Comparison of ENCODE assay signal across 11 cellular contexts in the genomic region with DNA sequence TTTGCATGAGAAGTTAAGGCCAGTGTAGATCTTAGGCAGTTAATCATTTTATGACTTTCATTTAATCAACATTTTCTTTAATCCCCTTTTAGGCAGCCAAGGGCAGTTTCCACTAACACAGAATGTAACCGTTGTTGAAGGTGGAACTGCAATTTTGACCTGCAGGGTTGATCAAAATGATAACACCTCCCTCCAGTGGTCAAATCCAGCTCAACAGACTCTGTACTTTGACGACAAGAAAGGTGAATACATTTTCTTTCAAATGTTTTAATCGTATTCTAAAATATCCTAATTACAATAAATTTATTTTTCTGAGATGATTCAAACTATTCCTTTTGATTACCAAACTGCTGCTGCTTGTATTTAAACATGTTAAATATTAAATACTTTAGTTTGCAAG.
DNase-seq lines count a peak whose midpoint lies in the region; ATAC-seq, FAIRE-seq and TF ChIP-seq lines count a peak whose summit lies in the region.
"Had no signal": no experiment of that assay in that cellular context is flagged by ENCODE, and none has a peak within 500 bp of the region (broad histone marks: within the 10 kb centered on the region; RNA-seq: fewer than 3 reads in every experiment).

No MANE protein-coding gene starts in this region.

- H2AFZ ChIP-seq in PC-3 (ENCODE audit: low read length): peak overlapping the region; percentile 28

- peak; percentile 30 for FAIRE-seq in A204.1 (lab: Jason Lieb, UNC)

- no peaks in the 10 kb centered on the region for H3K79me2 ChIP-seq in PC-3 (ENCODE audit: low read length)

- H3K27ac ChIP-seq in PC-3 (ENCODE audit: low read length): no peak overlapping the region
- H3K27ac ChIP-seq: SJSA1 had no signal

- BruUV-seq in PC-3 (replicated peaks; lab: Mats Ljungman, UMichigan): no TSS peak

- no peaks in the 10 kb centered on the region for H4K20me1 ChIP-seq in PC-3 (ENCODE audit: low read length)

- peak; percentile 31 for DNase-seq in HEK293T (ENCODE audit: extremely low spot score)
- DNase-seq in PC-3: peak; percentile 80
- peak; percentile 3 for DNase-seq in fibroblast of pulmonary artery (ENCODE audit: low read depth)
- DNase-seq in SKM-1 treated with dmso at 0.1 percent for 144 hours (lab: John Stamatoyannopoulos, UW; ENCODE audit: unreplicated experiment): no peak
- DNase-seq: effector CD4-positive, alpha-beta T cell had no signal

- no peak overlapping the region for H3K4me3 ChIP-seq in PC-3 (ENCODE audit: low read length)
- H3K4me3 ChIP-seq in fibroblast of pulmonary artery (replicated peaks; ENCODE audit: low read depth, low read length): no peak overlapping the region
- H3K4me3 ChIP-seq: SJSA1 had no signal

- no peak overlapping the region for H3K9ac ChIP-seq in PC-3 (ENCODE audit: low read length)

- intact Hi-C loops in PC-3 (cut with micrococcal nuclease): loop anchor here (1.0 to 10.0 kb wide), 6 partner anchors 140 to 827 kb away; no protein-coding TSS in a partner anchor

- ATAC-seq in PC-3 (peak; percentile 95), GM19455 (IDR thresholded peaks at IDR 0.05; ENCODE audit: unreplicated experiment) (no peak), GM18498 (IDR thresholded peaks at IDR 0.05; ENCODE audit: unreplicated experiment) (no peak), HG03565 (IDR thresholded peaks at IDR 0.05; ENCODE audit: unreplicated experiment) (no peak)
- ATAC-seq: activated T-helper 17 cell treated with anti-CD3 and anti-CD28 coated beads, Interleukin-2, amount 50 U/mL, for 72 hours had no signal

- H3K9me3 ChIP-seq in PC-3 (ENCODE audit: low read length): no peaks in the 10 kb centered on the region
- H3K9me3 ChIP-seq: SJSA1 had no signal

- TF ChIP-seq CTCF in PC-3 (conservative IDR thresholded peaks at IDR 0.05; ENCODE audit: low read depth, low read length): peak; percentile 91
- no peak for TF ChIP-seq CTCF in fibroblast of pulmonary artery (IDR thresholded peaks at IDR 0.05; ENCODE audit: low read length, missing control alignments)

- H3F3A ChIP-seq in PC-3 (ENCODE audit: low read length, unreplicated experiment): no peaks in the 10 kb centered on the region

- H3K36me3 ChIP-seq in PC-3 (ENCODE audit: low read depth, low read length): no peaks in the 10 kb centered on the region
- H3K36me3 ChIP-seq: SJSA1 had no signal

- H3K4me2 ChIP-seq in PC-3 (ENCODE audit: low read length): peak overlapping the region; percentile 42

- H3K27me3 ChIP-seq in PC-3 (ENCODE audit: low read length): no peaks in the 10 kb centered on the region
- H3K27me3 ChIP-seq: SJSA1 had no signal

- CTCF ChIA-PET in HEK293T (lab: Yijun Ruan, JAX): no interaction called here
- CTCF ChIA-PET in PC-3 (lab: Charles Lee): no interaction called here

- H3K9me2 ChIP-seq in PC-3 (replicated peaks; ENCODE audit: low read length): no peaks in the 10 kb centered on the region

- POLR2A ChIA-PET in HEK293T (lab: Yijun Ruan, JAX) (no interaction called here), PC-3 (lab: Charles Lee; ENCODE audit: unreplicated experiment) (no interaction called here)

- H3K4me1 ChIP-seq in PC-3 (ENCODE audit: insufficient read depth, low read length): no peaks in the 10 kb centered on the region; the same call in 1 of the 2 replicates
- H3K4me1 ChIP-seq: SJSA1 had no signal

TF ChIP-seq in HEK293T, 16 proteins besides CTCF, POLR2A, EP300 and RAD21:
- no peak for TF ChIP-seq HDGF (IDR thresholded peaks at IDR 0.05; ENCODE audit: borderline replicate concordance)
- TF ChIP-seq LEF1 (IDR thresholded peaks at IDR 0.05; ENCODE audit: borderline replicate concordance): no peak
- no peak for TF ChIP-seq FOXM1 (IDR thresholded peaks at IDR 0.05; ENCODE audit: borderline replicate concordance)
- no peak for TF ChIP-seq ELF4 (IDR thresholded peaks at IDR 0.05)
- TF ChIP-seq CTBP1 (IDR thresholded peaks at IDR 0.05; ENCODE audit: borderline replicate concordance): no peak
- no peak for TF ChIP-seq PKNOX1 (IDR thresholded peaks at IDR 0.05)
- no peak for TF ChIP-seq FOXA1 (IDR thresholded peaks at IDR 0.05)
- no peak for TF ChIP-seq FOXK2 (IDR thresholded peaks at IDR 0.05)
- no peak for TF ChIP-seq NFRKB (IDR thresholded peaks at IDR 0.05)
- no peak for TF ChIP-seq TARDBP (IDR thresholded peaks at IDR 0.05)
- no peak for TF ChIP-seq ZNF384 (IDR thresholded peaks at IDR 0.05)
- TF ChIP-seq L3MBTL2 (conservative IDR thresholded peaks at IDR 0.05): no peak
- no peak for TF ChIP-seq BHLHE40 (IDR thresholded peaks at IDR 0.05; ENCODE audit: borderline replicate concordance)
- TF ChIP-seq ARNT (IDR thresholded peaks at IDR 0.05): no peak
- no peak for TF ChIP-seq SP1 (IDR thresholded peaks at IDR 0.05)
- no peak for TF ChIP-seq SUZ12 (IDR thresholded peaks at IDR 0.05)
